In the genomic region with DNA sequence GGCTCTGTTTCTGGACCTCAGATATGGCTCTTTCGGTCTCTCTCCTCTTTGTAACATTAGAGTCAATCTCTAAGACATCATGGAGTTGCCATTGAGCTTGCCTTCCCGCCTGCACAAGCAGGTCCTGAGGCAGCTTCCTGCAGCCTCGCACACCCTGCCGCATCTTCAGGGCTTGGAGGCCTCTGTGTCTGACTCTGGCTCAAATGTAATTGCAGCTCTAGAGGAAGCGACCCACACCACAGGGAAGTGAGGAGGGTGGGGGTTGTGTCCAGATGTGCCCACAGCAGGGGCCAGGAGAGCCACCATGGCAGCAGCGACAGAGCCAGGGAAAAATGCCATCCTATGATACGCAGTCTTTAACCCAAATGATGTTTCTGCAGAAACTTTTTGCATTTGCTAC, we compare ENCODE assay signal across 1 cellular context.
TF ChIP-seq lines count a peak whose summit lies in the region.

No MANE protein-coding gene starts in this region.

TF ChIP-seq in IMR-90, 13 proteins besides CTCF, POLR2A, EP300 and RAD21 (continued from another document):
- TF ChIP-seq MAFK (IDR thresholded peaks at IDR 0.05; ENCODE audit: low read depth, low read length) (no peak), BHLHE40 (IDR thresholded peaks at IDR 0.05; ENCODE audit: low read depth, low read length) (no peak), NFE2L2 (IDR thresholded peaks at IDR 0.05; ENCODE audit: low read depth, low read length) (no peak), MAZ (IDR thresholded peaks at IDR 0.05; ENCODE audit: borderline replicate concordance, low read depth, low read length) (no peak)
